20 cellular contexts compared by ENCODE assay signal in genomic region chr7:112892263-112892662, GRCh38.
A peak's percentile ranks its signal among the peaks of the same experiment; 100 is the strongest.
DNase-seq lines count a peak whose midpoint lies in the region; ATAC-seq and TF ChIP-seq lines count a peak whose summit lies in the region.
"Had no signal": no experiment of that assay in that cellular context is flagged by ENCODE, and none has a peak within 500 bp of the region (broad histone marks: within the 10 kb centered on the region; RNA-seq: fewer than 3 reads in every experiment).

No MANE protein-coding gene starts in this region.

- no peaks in the 10 kb centered on the region for H3K9me3 ChIP-seq in tibial artery
- H3K9me3 ChIP-seq: left lung, upper lobe of right lung had no signal

- H3K4me1 ChIP-seq in tibial artery, result peaks cover 0 to 6% (median 2%) of the 10 kb centered on the region in 4 donors
- H3K4me1 ChIP-seq: upper lobe of right lung had no signal

- TF ChIP-seq CTCF in AG09309 (IDR thresholded peaks at IDR 0.05; ENCODE audit: control insufficient read depth, insufficient read depth, low read depth, low read length, missing control alignments) (no peak), astrocyte of the spinal cord (IDR thresholded peaks at IDR 0.05; ENCODE audit: low read depth, low read length) (no peak), foreskin fibroblast (IDR thresholded peaks at IDR 0.05; ENCODE audit: low read depth, low read length) (no peak), tibial artery (IDR thresholded peaks at IDR 0.05) (no peak)

- peaks cover 0 to 21% (median 12%) of the 10 kb centered on the region in 3 donors for H3K36me3 ChIP-seq in tibial artery

- no peaks in the 10 kb centered on the region for H3K27me3 ChIP-seq in tibial artery
- H3K27me3 ChIP-seq: left lung, upper lobe of right lung had no signal

- DNase-seq in AG09309 (ENCODE audit: low read depth) (peak; percentile 3), HT-29 (ENCODE audit: low spot score) (peak; percentile 59), astrocyte of the spinal cord (ENCODE audit: low read depth, low spot score) (peak; percentile 46), foreskin fibroblast (peak; percentile 33 to 64), substantia nigra (lab: John Stamatoyannopoulos, UW) (no peak), tibial artery (no peak), NCI-H1417 treated with DMSO at 0.1 percent for 48 hours (lab: John Stamatoyannopoulos, UW) (no peak)
- DNase-seq: activated CD8-positive, alpha-beta memory T cell treated with anti-CD3 and anti-CD28 coated beads for 24 hours; Karpas-422; left lung; NCI-H146; NCI-H524 treated with DMSO at 0.1 percent for 48 hours; stimulated activated naive B cell treated with anti-CD40 and anti-IgM and Interleukin-4, amounts not matched to agents 10 μg/mL and 1 μg/mL and 100 μg/mL, for 72 hours; upper lobe of right lung had no signal

- in situ Hi-C loops in astrocyte of the spinal cord (cut with HindIII; ENCODE audit: low sequenced_read_pairs), result no loop called here

- no peak for ATAC-seq in HG03460 (IDR thresholded peaks at IDR 0.05; ENCODE audit: unreplicated experiment)
- ATAC-seq: activated T-helper 17 cell treated with anti-CD3 and anti-CD28 coated beads, Interleukin-2, amount 50 U/mL, for 72 hours; esophagus mucosa; left lung; Panc1; stimulated activated naive B cell treated with anti-CD40 and anti-IgM and Interleukin-4, amounts not matched to agents 10 μg/mL and 1 μg/mL and 100 μg/mL, for 72 hours; upper lobe of right lung had no signal

- H3K27ac ChIP-seq in substantia nigra (ENCODE audit: low read depth, low read length, poor library complexity, severe bottlenecking), result no peak overlapping the region
- H3K27ac ChIP-seq in tibial artery, result no peak overlapping the region
- H3K27ac ChIP-seq: left lung, parathyroid adenoma, upper lobe of right lung had no signal

- H3K4me3 ChIP-seq in AG09309 (ENCODE audit: control insufficient read depth, low read depth, low read length) (no peak overlapping the region), astrocyte of the spinal cord (ENCODE audit: low read depth, low read length) (no peak overlapping the region), foreskin fibroblast (ENCODE audit: low read depth in 1 of 2, low read length in 2 of 2) (no peak overlapping the region), tibial artery (no peak overlapping the region)
- H3K4me3 ChIP-seq: left lung, smooth muscle cell, upper lobe of right lung had no signal

- intact Hi-C loops in tibial artery (cut with DNase I; ENCODE audit: low total_unique reads), result no loop called here

Comparison
In these comparisons a context has a peak if more than half of its experiments do, and no peak if none do; other contexts are left out.
1. DNase-seq: peak in AG09309 (single experiment), HT-29 (single experiment), astrocyte of the spinal cord (single experiment) and foreskin fibroblast (2 of 2); none in substantia nigra (0 of 49), tibial artery (0 of 2) and NCI-H1417 treated with DMSO at 0.1 percent for 48 hours (single experiment).